ENCODE assay signal across 12 cellular contexts in genomic region chr7:44678468-44679179, GRCh38.
DNase-seq lines count a peak whose midpoint lies in the region; ATAC-seq and TF ChIP-seq lines count a peak whose summit lies in the region.
"Had no signal": no experiment of that assay in that cellular context is flagged by ENCODE, and none has a peak within 500 bp of the region (broad histone marks: within the 10 kb centered on the region; RNA-seq: fewer than 3 reads in every experiment).

No MANE protein-coding gene starts in this region.

- no peak overlapping the region for H3K4me3 Mint-ChIP-seq in stimulated activated naive CD8-positive, alpha-beta T cell treated with anti-CD3 and anti-CD28 coated beads, Interleukin-15, amount 100 ng/mL, for 72 hours

- TF ChIP-seq CTCF in WERI-Rb-1 (IDR thresholded peaks at IDR 0.05; ENCODE audit: low read depth, low read length): no peak

- peak overlapping the region; percentile 46 for H3K27ac ChIP-seq in WERI-Rb-1

- no peaks in the 10 kb centered on the region for H3K27me3 ChIP-seq in WERI-Rb-1 (ENCODE audit: insufficient read depth, low read depth, severe bottlenecking)
- H3K27me3 ChIP-seq: BLaER1 treated with 17β-estradiol and CSF1 and Interleukin-3, amounts not matched to agents 10 nM and 100 nM; sigmoid colon had no signal

- peak overlapping the region; percentile 17 to 74 for H3K27ac Mint-ChIP-seq in stimulated activated naive CD8-positive, alpha-beta T cell treated with anti-CD3 and anti-CD28 coated beads, Interleukin-15, amount 100 ng/mL, for 72 hours

- intact Hi-C loops in left cardiac atrium (cut with DNase I): no loop called here

- DNase-seq in NOMO-1 (lab: John Stamatoyannopoulos, UW; ENCODE audit: unreplicated experiment in 2 of 2) (peak; percentile 26 to 58), NOMO-1 treated with dmso at 0.1 percent for 144 hours (lab: John Stamatoyannopoulos, UW; ENCODE audit: unreplicated experiment) (no peak), WERI-Rb-1 (peak; percentile 56), left cardiac atrium (no peak), GF-D8 (lab: John Stamatoyannopoulos, UW) (no peak)
- DNase-seq in stimulated activated naive CD8-positive, alpha-beta T cell treated with anti-CD3 and anti-CD28 coated beads, Interleukin-15, amount 100 ng/mL, for 72 hours: no peak
- no peak for DNase-seq in activated effector memory CD4-positive, alpha-beta T cell treated with Interleukin-2 at 50 U/mL for 16 hours
- DNase-seq: H7, sigmoid colon had no signal

- H3K9me3 ChIP-seq in WERI-Rb-1 (ENCODE audit: severe bottlenecking): no peaks in the 10 kb centered on the region
- H3K9me3 ChIP-seq: BLaER1 treated with 17β-estradiol and CSF1 and Interleukin-3, amounts not matched to agents 10 nM and 100 nM; sigmoid colon had no signal

- no peaks in the 10 kb centered on the region for H3K9me3 Mint-ChIP-seq in stimulated activated naive CD8-positive, alpha-beta T cell treated with anti-CD3 and anti-CD28 coated beads, Interleukin-15, amount 100 ng/mL, for 72 hours

- H3K36me3 ChIP-seq in WERI-Rb-1: peaks cover 24% of the 10 kb centered on the region

- ATAC-seq in left cardiac atrium (peak; percentile 82 to 84), HG03460 (IDR thresholded peaks at IDR 0.05; ENCODE audit: unreplicated experiment) (no peak)
- ATAC-seq in stimulated activated naive CD8-positive, alpha-beta T cell treated with anti-CD3 and anti-CD28 coated beads, Interleukin-15, amount 100 ng/mL, for 72 hours: no peak

- H3K27me3 Mint-ChIP-seq in stimulated activated naive CD8-positive, alpha-beta T cell treated with anti-CD3 and anti-CD28 coated beads, Interleukin-15, amount 100 ng/mL, for 72 hours: no peaks in the 10 kb centered on the region

- H3K4me3 ChIP-seq in WERI-Rb-1 (ENCODE audit: low read depth, low read length): no peak overlapping the region
- H3K4me3 ChIP-seq: BLaER1 treated with 17β-estradiol and CSF1 and Interleukin-3, amounts not matched to agents 10 nM and 100 nM; coronary artery; sigmoid colon had no signal

- H3K4me1 Mint-ChIP-seq in stimulated activated naive CD8-positive, alpha-beta T cell treated with anti-CD3 and anti-CD28 coated beads, Interleukin-15, amount 100 ng/mL, for 72 hours: no peaks in the 10 kb centered on the region

Comparison
In these comparisons a context has a peak if more than half of its experiments do, and no peak if none do; other contexts are left out.
1. DNase-seq: peak in NOMO-1 (2 of 2) and WERI-Rb-1 (single experiment); none in NOMO-1 treated with dmso at 0.1 percent for 144 hours (single experiment), left cardiac atrium (single experiment), stimulated activated naive CD8-positive, alpha-beta T cell treated with anti-CD3 and anti-CD28 coated beads, Interleukin-15, amount 100 ng/mL, for 72 hours (0 of 2), GF-D8 (single experiment) and activated effector memory CD4-positive, alpha-beta T cell treated with Interleukin-2 at 50 U/mL for 16 hours (single experiment).
2. ATAC-seq: peak in left cardiac atrium (2 of 2); none in stimulated activated naive CD8-positive, alpha-beta T cell treated with anti-CD3 and anti-CD28 coated beads, Interleukin-15, amount 100 ng/mL, for 72 hours (single experiment) and HG03460 (single experiment).